In genomic region chr12:9076733-9077575, GRCh38 we compare ENCODE assay signal across 33 cellular contexts. TPM values are rescaled to one million over a fixed set of nuclear protein-coding genes. Genes with fewer than 3 reads are reported as not detected.
"Had no signal": no experiment of that assay in that cellular context is flagged by ENCODE, and none has a peak within 500 bp of the region (broad histone marks: within the 10 kb centered on the region; RNA-seq: fewer than 3 reads in every experiment).

No MANE protein-coding gene starts in this region.

- DNase-seq: activated CD4-positive, alpha-beta memory T cell treated with anti-CD3 and anti-CD28 coated beads for 36 hours; activated CD4-positive, alpha-beta T cell treated with anti-CD3 and anti-CD28 coated beads for 36 hours; activated CD4-positive, alpha-beta T cell treated with anti-CD3 and anti-CD28 coated beads, Interleukin-2, amount 10 ng/mL, durations not matched to agents 24 days and 14 days; activated CD4-positive, CD25-positive, alpha-beta regulatory T cell; activated CD4-positive, CD25-positive, alpha-beta regulatory T cell treated with anti-CD3 and anti-CD28 coated beads, Interleukin-2, amount 50 U/mL, for 72 hours; activated CD8-positive, alpha-beta memory T cell treated with anti-CD3 and anti-CD28 coated beads, Interleukin-2, amount 10 ng/mL, durations not matched to agents 7 days and 5 days; activated CD8-positive, alpha-beta memory T cell treated with anti-CD3 and anti-CD28 coated beads, Interleukin-2, amount 50 U/mL, for 4 hours; activated CD8-positive, alpha-beta T cell treated with anti-CD3 and anti-CD28 coated beads, Interleukin-2, amount 10 ng/mL, durations not matched to agents 7 days and 5 days; activated gamma-delta T cell; activated naive CD4-positive, alpha-beta T cell; activated naive CD4-positive, alpha-beta T cell treated with anti-CD3 and anti-CD28 coated beads, Interleukin-2, amount 10 ng/mL, durations not matched to agents 7 days and 5 days; activated naive CD8-positive, alpha-beta T cell treated with anti-CD3 and anti-CD28 coated beads, Interleukin-2, amount 10 ng/mL, durations not matched to agents 7 days and 5 days; activated T-cell treated with anti-CD3 and anti-CD28 coated beads, Interleukin-2, amount 50 U/mL, for 1 hour; activated T-cell treated with anti-CD3 and anti-CD28 coated beads, Interleukin-2, amount 50 U/mL, for 48 hours; amniotic stem cell; anterior cingulate cortex; brain microvascular endothelial cell; dermis blood vessel endothelial cell; effector CD4-positive, alpha-beta T cell; effector memory CD8-positive, alpha-beta T cell; erythroblast; gastrocnemius medialis; glutamatergic neuron; heart left ventricle; T-helper 1 cell; T-helper 17 cell had no signal

- H3K4me1 Mint-ChIP-seq: activated CD4-positive, alpha-beta T cell treated with anti-CD3 and anti-CD28 coated beads for 36 hours; activated CD4-positive, alpha-beta T cell treated with anti-CD3 and anti-CD28 coated beads, Interleukin-2, amount 10 ng/mL, durations not matched to agents 24 days and 14 days; activated CD8-positive, alpha-beta memory T cell treated with anti-CD3 and anti-CD28 coated beads, Interleukin-2, amount 10 ng/mL, durations not matched to agents 7 days and 5 days; activated naive CD4-positive, alpha-beta T cell treated with anti-CD3 and anti-CD28 coated beads, Interleukin-2, amount 10 ng/mL, durations not matched to agents 7 days and 5 days; activated naive CD8-positive, alpha-beta T cell treated with anti-CD3 and anti-CD28 coated beads, Interleukin-2, amount 10 ng/mL, durations not matched to agents 7 days and 5 days had no signal

- H3K27me3 ChIP-seq: brain microvascular endothelial cell, esophagus muscularis mucosa, gastrocnemius medialis, heart left ventricle had no signal

- H3K9me3 ChIP-seq: esophagus muscularis mucosa, gastrocnemius medialis, heart left ventricle had no signal

- H3K27ac ChIP-seq: brain microvascular endothelial cell, coronary artery, esophagus muscularis mucosa, foreskin keratinocyte, gastrocnemius medialis, heart left ventricle had no signal

- H3K36me3 ChIP-seq: brain microvascular endothelial cell had no signal

- H3K36me3 Mint-ChIP-seq: activated naive CD4-positive, alpha-beta T cell treated with anti-CD3 and anti-CD28 coated beads, Interleukin-2, amount 10 ng/mL, durations not matched to agents 7 days and 5 days; activated naive CD8-positive, alpha-beta T cell treated with anti-CD3 and anti-CD28 coated beads, Interleukin-2, amount 10 ng/mL, durations not matched to agents 7 days and 5 days had no signal

- H3K4me3 ChIP-seq: coronary artery, esophagus muscularis mucosa, gastrocnemius medialis, heart left ventricle had no signal

- H3K4me3 Mint-ChIP-seq: activated CD4-positive, alpha-beta memory T cell treated with anti-CD3 and anti-CD28 coated beads for 36 hours; activated CD4-positive, alpha-beta T cell treated with anti-CD3 and anti-CD28 coated beads for 36 hours; activated CD4-positive, alpha-beta T cell treated with anti-CD3 and anti-CD28 coated beads, Interleukin-2, amount 10 ng/mL, durations not matched to agents 24 days and 14 days; activated CD8-positive, alpha-beta memory T cell treated with anti-CD3 and anti-CD28 coated beads, Interleukin-2, amount 10 ng/mL, durations not matched to agents 7 days and 5 days; activated CD8-positive, alpha-beta T cell treated with anti-CD3 and anti-CD28 coated beads, Interleukin-2, amount 10 ng/mL, durations not matched to agents 7 days and 5 days; activated naive CD4-positive, alpha-beta T cell treated with anti-CD3 and anti-CD28 coated beads, Interleukin-2, amount 10 ng/mL, durations not matched to agents 7 days and 5 days; activated naive CD8-positive, alpha-beta T cell treated with anti-CD3 and anti-CD28 coated beads, Interleukin-2, amount 10 ng/mL, durations not matched to agents 7 days and 5 days; central memory CD8-positive, alpha-beta T cell; effector memory CD8-positive, alpha-beta T cell; T-helper 17 cell; T-helper 2 cell treated with Interferon-gamma antibody and Interleukin-4, amounts not matched to agents 5 μg/mL and 100 μg/mL, for 36 hours had no signal

- ATAC-seq: activated CD4-positive, alpha-beta T cell treated with anti-CD3 and anti-CD28 coated beads for 36 hours; activated CD8-positive, alpha-beta memory T cell treated with anti-CD3 and anti-CD28 coated beads, Interleukin-2, amount 10 ng/mL, durations not matched to agents 7 days and 5 days; activated CD8-positive, alpha-beta T cell treated with anti-CD3 and anti-CD28 coated beads, Interleukin-2, amount 10 ng/mL, durations not matched to agents 7 days and 5 days; activated naive CD4-positive, alpha-beta T cell treated with anti-CD3 and anti-CD28 coated beads, Interleukin-2, amount 50 U/mL, for 72 hours; effector memory CD8-positive, alpha-beta T cell; foreskin keratinocyte; gastrocnemius medialis; heart left ventricle; T-helper 17 cell had no signal

- H3K9me3 Mint-ChIP-seq: activated CD4-positive, alpha-beta memory T cell treated with anti-CD3 and anti-CD28 coated beads for 36 hours; activated naive CD4-positive, alpha-beta T cell treated with anti-CD3 and anti-CD28 coated beads, Interleukin-2, amount 10 ng/mL, durations not matched to agents 7 days and 5 days; effector memory CD8-positive, alpha-beta T cell; T-helper 2 cell treated with Interferon-gamma antibody and Interleukin-4, amounts not matched to agents 5 μg/mL and 100 μg/mL, for 36 hours had no signal

- H3K27me3 Mint-ChIP-seq: activated CD4-positive, alpha-beta memory T cell treated with anti-CD3 and anti-CD28 coated beads for 36 hours; activated CD4-positive, alpha-beta T cell treated with anti-CD3 and anti-CD28 coated beads for 36 hours; central memory CD8-positive, alpha-beta T cell; effector memory CD8-positive, alpha-beta T cell had no signal

- H3K27ac Mint-ChIP-seq: activated CD4-positive, alpha-beta memory T cell treated with anti-CD3 and anti-CD28 coated beads for 36 hours; activated CD4-positive, alpha-beta T cell treated with anti-CD3 and anti-CD28 coated beads for 36 hours; activated CD4-positive, alpha-beta T cell treated with anti-CD3 and anti-CD28 coated beads, Interleukin-2, amount 10 ng/mL, durations not matched to agents 24 days and 14 days; activated CD8-positive, alpha-beta memory T cell treated with anti-CD3 and anti-CD28 coated beads, Interleukin-2, amount 10 ng/mL, durations not matched to agents 7 days and 5 days; activated CD8-positive, alpha-beta T cell treated with anti-CD3 and anti-CD28 coated beads, Interleukin-2, amount 10 ng/mL, durations not matched to agents 7 days and 5 days; activated naive CD4-positive, alpha-beta T cell treated with anti-CD3 and anti-CD28 coated beads, Interleukin-2, amount 10 ng/mL, durations not matched to agents 7 days and 5 days; activated naive CD4-positive, alpha-beta T cell treated with anti-CD3 and anti-CD28 coated beads, Interleukin-2, amount 50 U/mL, for 72 hours; activated naive CD8-positive, alpha-beta T cell treated with anti-CD3 and anti-CD28 coated beads, Interleukin-2, amount 10 ng/mL, durations not matched to agents 7 days and 5 days; T-helper 17 cell; T-helper 2 cell treated with Interferon-gamma antibody and Interleukin-4, amounts not matched to agents 5 μg/mL and 100 μg/mL, for 36 hours had no signal

- H3K4me1 ChIP-seq: esophagus muscularis mucosa, foreskin keratinocyte, gastrocnemius medialis had no signal

RNA-seq across cellular contexts. Expression of gene A2M, which starts 38.8 kb away (rescaled TPM):
- total RNA-seq: activated CD4-positive, alpha-beta memory T cell treated with anti-CD3 and anti-CD28 coated beads for 36 hours; activated CD4-positive, alpha-beta T cell treated with anti-CD3 and anti-CD28 coated beads, Interleukin-2, amount 10 ng/mL, durations not matched to agents 24 days and 14 days; activated CD8-positive, alpha-beta memory T cell treated with anti-CD3 and anti-CD28 coated beads for 36 hours; activated CD8-positive, alpha-beta T cell treated with anti-CD3 and anti-CD28 coated beads, Interleukin-2, amount 10 ng/mL, durations not matched to agents 7 days and 5 days; foreskin keratinocyte; T-helper 17 cell had no signal
